Comparison of ENCODE assay signal across 12 cellular contexts in the genomic region with DNA sequence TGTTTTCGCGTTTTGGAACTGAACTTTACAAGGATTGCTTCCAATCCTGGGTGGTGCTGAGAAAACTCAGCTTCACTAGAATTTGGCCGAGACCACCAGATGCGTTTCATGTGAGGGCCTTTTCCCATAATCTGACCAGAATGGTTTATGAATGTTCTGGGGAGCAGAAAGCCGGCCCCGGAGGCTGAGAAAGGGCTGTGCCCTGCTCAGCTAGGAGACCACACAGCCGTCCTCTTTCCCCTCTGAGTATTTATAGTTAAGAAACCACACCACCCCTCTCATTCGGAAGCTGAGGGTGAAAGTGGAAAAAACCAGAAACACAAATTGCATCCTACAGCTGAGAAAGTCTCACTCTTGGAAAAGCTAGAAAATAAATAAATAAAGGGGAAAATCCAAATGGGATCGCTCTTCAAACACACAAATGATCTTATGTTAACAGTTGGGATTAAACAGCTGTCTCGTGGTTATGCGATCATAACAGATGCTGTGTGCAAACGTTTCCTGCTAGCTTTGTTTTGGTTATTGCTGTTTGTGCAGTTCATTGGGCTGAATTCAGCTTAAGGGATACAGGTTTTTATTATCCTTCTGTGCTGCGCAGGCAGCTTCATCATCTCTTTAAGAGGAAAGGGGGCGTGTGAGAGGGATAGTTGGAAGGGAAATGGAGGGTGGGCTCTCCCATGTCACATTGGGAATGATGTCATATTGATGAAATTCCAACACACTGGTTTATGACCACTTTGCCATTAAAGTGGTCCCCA.
DNase-seq lines count a peak whose midpoint lies in the region; ATAC-seq and TF ChIP-seq lines count a peak whose summit lies in the region.
"Had no signal": no experiment of that assay in that cellular context is flagged by ENCODE, and none has a peak within 500 bp of the region (broad histone marks: within the 10 kb centered on the region; RNA-seq: fewer than 3 reads in every experiment).

No MANE protein-coding gene starts in this region.

- H3K9me3 ChIP-seq in esophagus squamous epithelium (no peaks in the 10 kb centered on the region), aorta (ENCODE audit: control insufficient read depth, low read length) (no peaks in the 10 kb centered on the region)

- H3K4me3 ChIP-seq in esophagus squamous epithelium, result peak overlapping the region in 1 of 4 donors; percentile 28
- no peak overlapping the region for H3K4me3 ChIP-seq in aorta (ENCODE audit: low read length in 2 of 2)

- ATAC-seq in Right ventricle myocardium inferior, result peak; percentile 67
- peak; percentile 78 for ATAC-seq in aorta (ENCODE audit: low FRiP score)
- ATAC-seq in GM19467 (IDR thresholded peaks at IDR 0.05; ENCODE audit: unreplicated experiment), result no peak

- WGBS in esophagus squamous epithelium, 2 donors, result 41 to 52% methylated on average over 14 of the region's 14 CpGs
- WGBS in aorta, 2 donors, result 63 to 66% methylated on average over 14 of the region's 14 CpGs

- intact Hi-C loops in Right ventricle myocardium inferior (cut with DNase I), result loop anchor here (5.0 kb wide), 1 partner anchor 1933 kb away; no protein-coding TSS in a partner anchor
- intact Hi-C loops in cardiac septum (cut with DNase I), result no loop called here
- intact Hi-C loops in esophagus squamous epithelium (cut with DNase I), result no loop called here
- intact Hi-C loops in aorta (cut with DNase I), result no loop called here

- no peak for TF ChIP-seq CTCF in esophagus squamous epithelium (IDR thresholded peaks at IDR 0.05)

- DNase-seq in Right ventricle myocardium inferior (ENCODE audit: missing footprints) (no peak), cardiac septum (ENCODE audit: low spot score) (no peak), esophagus squamous epithelium (lab: John Stamatoyannopoulos, UW) (no peak), myocyte (ENCODE audit: low read depth) (peak; percentile 96), aorta (no peak), NCI-H510A (lab: John Stamatoyannopoulos, UW) (no peak), SKM-1 treated with dmso at 0.1 percent for 144 hours (lab: John Stamatoyannopoulos, UW; ENCODE audit: unreplicated experiment) (no peak)
- DNase-seq: cerebellar nuclear complex, KBM-7, mammary epithelial cell, RPMI8226 had no signal

- H3K27me3 ChIP-seq in esophagus squamous epithelium (no peaks in the 10 kb centered on the region), aorta (ENCODE audit: control insufficient read depth in 1 of 2, insufficient read depth in 2 of 2, low read length in 1 of 2) (no peaks in the 10 kb centered on the region)

- H3K4me1 ChIP-seq in esophagus squamous epithelium (peaks cover 0 to 19% (median 6%) of the 10 kb centered on the region in 3 donors), aorta (ENCODE audit: control insufficient read depth in 1 of 2, insufficient read depth in 2 of 2, low read length in 2 of 2) (no peaks in the 10 kb centered on the region)

- no peaks in the 10 kb centered on the region for H3K36me3 ChIP-seq in esophagus squamous epithelium
- H3K36me3 ChIP-seq in aorta (ENCODE audit: control insufficient read depth in 1 of 2, insufficient read depth in 2 of 2, low read length in 1 of 2), result no peaks in the 10 kb centered on the region

- H3K27ac ChIP-seq in esophagus squamous epithelium (peak overlapping the region; percentile 7 to 88 (median 74)), aorta (ENCODE audit: low read depth in 1 of 2, low read length in 2 of 2) (no peak overlapping the region)

- no peak for TF ChIP-seq POLR2A in esophagus squamous epithelium (IDR thresholded peaks at IDR 0.05)

Comparison
In these comparisons a context has a peak if more than half of its experiments do, and no peak if none do; other contexts are left out.
1. H3K27ac ChIP-seq: peak in esophagus squamous epithelium (4 of 4); none in aorta (0 of 2).